Comparison of ENCODE assay signal across 26 cellular contexts in the genomic region with DNA sequence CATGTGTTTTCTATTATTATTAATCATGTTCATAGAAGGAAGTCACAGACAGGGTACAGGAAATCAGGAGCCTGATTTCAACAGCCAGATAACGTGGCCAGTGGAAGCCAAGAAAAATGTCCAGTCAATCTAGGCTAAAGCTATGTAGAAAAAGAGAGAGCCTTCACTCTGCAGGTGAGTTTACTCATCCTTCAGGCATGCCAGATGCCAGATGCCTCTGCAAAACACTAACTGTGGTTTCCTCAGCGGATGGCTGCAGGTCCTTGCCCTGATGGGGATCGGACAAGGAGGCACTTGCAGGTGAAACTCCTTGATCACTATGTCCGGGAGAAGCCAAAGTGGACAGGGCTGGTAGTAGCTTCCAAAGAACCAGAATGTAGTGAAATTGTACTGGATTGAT.
"Had no signal": no experiment of that assay in that cellular context is flagged by ENCODE, and none has a peak within 500 bp of the region (broad histone marks: within the 10 kb centered on the region; RNA-seq: fewer than 3 reads in every experiment).

No MANE protein-coding gene starts in this region.

- H3K79me2 ChIP-seq: hepatocyte had no signal

- H3K27ac ChIP-seq: hepatocyte, pancreas, psoas muscle, suprapubic skin had no signal

- H3K4me1 Mint-ChIP-seq: activated B cell treated with CpG ODN at 0.5 μM for 24 hours; activated CD4-positive, alpha-beta T cell treated with anti-CD3 and anti-CD28 coated beads for 36 hours; activated naive CD8-positive, alpha-beta T cell treated with anti-CD3 and anti-CD28 coated beads, Interleukin-2, amount 10 ng/mL, durations not matched to agents 7 days and 5 days; memory B cell; stimulated activated naive CD8-positive, alpha-beta T cell treated with anti-CD3 and anti-CD28 coated beads, Interleukin-15, amount 100 ng/mL, for 72 hours had no signal

- ATAC-seq: activated CD4-positive, alpha-beta T cell treated with anti-CD3 and anti-CD28 coated beads for 36 hours; left cardiac atrium; mucosa of descending colon; pancreas; psoas muscle; right cardiac atrium; stimulated activated naive CD8-positive, alpha-beta T cell treated with anti-CD3 and anti-CD28 coated beads, Interleukin-15, amount 100 ng/mL, for 72 hours had no signal

- H3K27ac Mint-ChIP-seq: activated B cell treated with CpG ODN at 0.5 μM for 24 hours; activated CD4-positive, alpha-beta memory T cell treated with anti-CD3 and anti-CD28 coated beads for 36 hours; activated CD4-positive, alpha-beta T cell treated with anti-CD3 and anti-CD28 coated beads for 36 hours; activated naive CD4-positive, alpha-beta T cell treated with anti-CD3 and anti-CD28 coated beads for 36 hours; activated naive CD8-positive, alpha-beta T cell treated with anti-CD3 and anti-CD28 coated beads, Interleukin-2, amount 10 ng/mL, durations not matched to agents 7 days and 5 days; dendritic cell treated with granulocyte-macrophage colony-stimulating factor and Interleukin-4, amounts not matched to agents 40 ng/mL and 50 ng/mL, for 4 days; immature natural killer cell; memory B cell; nephron progenitor cell; stimulated activated naive CD8-positive, alpha-beta T cell treated with anti-CD3 and anti-CD28 coated beads, Interleukin-15, amount 100 ng/mL, for 72 hours; T-helper 1 cell treated with Interleukin-12 subunit alpha and Interleukin-12 subunit beta and Interleukin-4 antibody, amounts not matched to agents 30 μg/mL and 1 μg/mL, for 36 hours; type B pancreatic cell had no signal

- H3K4me1 ChIP-seq: pancreas, psoas muscle, suprapubic skin had no signal

- FAIRE-seq: pancreas had no signal

- H3K9me3 ChIP-seq: pancreas, psoas muscle, suprapubic skin had no signal

- H3K4me3 ChIP-seq: hepatocyte, mucosa of descending colon, pancreas, psoas muscle, suprapubic skin had no signal

- H3K9me3 Mint-ChIP-seq: activated B cell treated with CpG ODN at 0.5 μM for 24 hours; activated naive CD8-positive, alpha-beta T cell treated with anti-CD3 and anti-CD28 coated beads, Interleukin-2, amount 10 ng/mL, durations not matched to agents 7 days and 5 days; dendritic cell treated with granulocyte-macrophage colony-stimulating factor and Interleukin-4, amounts not matched to agents 40 ng/mL and 50 ng/mL, for 4 days; nephron progenitor cell; stimulated activated naive CD8-positive, alpha-beta T cell treated with anti-CD3 and anti-CD28 coated beads, Interleukin-15, amount 100 ng/mL, for 72 hours; type B pancreatic cell had no signal

- DNase-seq: activated B cell treated with CpG ODN at 0.5 μM for 24 hours; activated CD4-positive, alpha-beta memory T cell treated with anti-CD3 and anti-CD28 coated beads for 36 hours; activated CD4-positive, alpha-beta T cell treated with anti-CD3 and anti-CD28 coated beads for 36 hours; activated naive CD4-positive, alpha-beta T cell treated with anti-CD3 and anti-CD28 coated beads for 36 hours; activated naive CD8-positive, alpha-beta T cell treated with anti-CD3 and anti-CD28 coated beads, Interleukin-2, amount 10 ng/mL, durations not matched to agents 7 days and 5 days; activated T-cell treated with anti-CD3 and anti-CD28 coated beads, Interleukin-2, amount 50 U/mL, for 48 hours; amygdala; effector CD8-positive, alpha-beta T cell; foreskin melanocyte; glutamatergic neuron; immature natural killer cell; left cardiac atrium; mucosa of descending colon; nephron progenitor cell; pancreas; psoas muscle; right cardiac atrium; stimulated activated CD4-positive, alpha-beta T cell treated with anti-CD3 and anti-CD28 coated beads, Interleukin-12 subunit alpha, Interleukin-12 subunit beta, amount 100 ng/mL, for 4 hours; stimulated activated naive CD8-positive, alpha-beta T cell treated with anti-CD3 and anti-CD28 coated beads, Interleukin-15, amount 100 ng/mL, for 72 hours; T1000 had no signal

- H3K4me2 ChIP-seq: hepatocyte had no signal

- H3K4me3 Mint-ChIP-seq: activated B cell treated with CpG ODN at 0.5 μM for 24 hours; activated CD4-positive, alpha-beta memory T cell treated with anti-CD3 and anti-CD28 coated beads for 36 hours; activated CD4-positive, alpha-beta T cell treated with anti-CD3 and anti-CD28 coated beads for 36 hours; activated naive CD4-positive, alpha-beta T cell treated with anti-CD3 and anti-CD28 coated beads for 36 hours; activated naive CD8-positive, alpha-beta T cell treated with anti-CD3 and anti-CD28 coated beads, Interleukin-2, amount 10 ng/mL, durations not matched to agents 7 days and 5 days; dendritic cell treated with granulocyte-macrophage colony-stimulating factor and Interleukin-4, amounts not matched to agents 40 ng/mL and 50 ng/mL, for 4 days; immature natural killer cell; memory B cell; nephron progenitor cell; stimulated activated naive CD8-positive, alpha-beta T cell treated with anti-CD3 and anti-CD28 coated beads, Interleukin-15, amount 100 ng/mL, for 72 hours; T-helper 1 cell treated with Interleukin-12 subunit alpha and Interleukin-12 subunit beta and Interleukin-4 antibody, amounts not matched to agents 30 μg/mL and 1 μg/mL, for 36 hours; type B pancreatic cell had no signal

- H3K36me3 Mint-ChIP-seq: activated CD4-positive, alpha-beta memory T cell treated with anti-CD3 and anti-CD28 coated beads for 36 hours; activated naive CD8-positive, alpha-beta T cell treated with anti-CD3 and anti-CD28 coated beads, Interleukin-2, amount 10 ng/mL, durations not matched to agents 7 days and 5 days; immature natural killer cell; memory B cell; type B pancreatic cell had no signal

- H2AFZ ChIP-seq: hepatocyte had no signal

- H3K36me3 ChIP-seq: pancreas, suprapubic skin had no signal

- H3K27me3 Mint-ChIP-seq: activated B cell treated with CpG ODN at 0.5 μM for 24 hours; activated CD4-positive, alpha-beta memory T cell treated with anti-CD3 and anti-CD28 coated beads for 36 hours; activated CD4-positive, alpha-beta T cell treated with anti-CD3 and anti-CD28 coated beads for 36 hours; activated naive CD8-positive, alpha-beta T cell treated with anti-CD3 and anti-CD28 coated beads, Interleukin-2, amount 10 ng/mL, durations not matched to agents 7 days and 5 days; dendritic cell treated with granulocyte-macrophage colony-stimulating factor and Interleukin-4, amounts not matched to agents 40 ng/mL and 50 ng/mL, for 4 days; memory B cell; stimulated activated naive CD8-positive, alpha-beta T cell treated with anti-CD3 and anti-CD28 coated beads, Interleukin-15, amount 100 ng/mL, for 72 hours; type B pancreatic cell had no signal

- H3K27me3 ChIP-seq: hepatocyte, pancreas, suprapubic skin had no signal
